Comparison of ENCODE assay signal across 21 cellular contexts in genomic region chr1:194795917-194796593, GRCh38.
DNase-seq lines count a peak whose midpoint lies in the region; ATAC-seq and TF ChIP-seq lines count a peak whose summit lies in the region.
"Had no signal": no experiment of that assay in that cellular context is flagged by ENCODE, and none has a peak within 500 bp of the region (broad histone marks: within the 10 kb centered on the region; RNA-seq: fewer than 3 reads in every experiment).

No MANE protein-coding gene starts in this region.

- H3K4me1 ChIP-seq in esophagus muscularis mucosa: no peaks in the 10 kb centered on the region
- H3K4me1 ChIP-seq: A549, ascending aorta, right atrium auricular region had no signal

- no peak for DNase-seq in effector CD8-positive, alpha-beta T cell (lab: John Stamatoyannopoulos, UW)
- DNase-seq in esophagus muscularis mucosa (ENCODE audit: extremely low spot score) (no peak), amygdala (lab: John Stamatoyannopoulos, UW) (no peak)
- DNase-seq: activated B cell treated with CpG ODN at 0.5 μM for 24 hours; activated gamma-delta T cell; CD4-positive, CD25-positive, alpha-beta regulatory T cell; DMS79; glutamatergic neuron; MG63; NCI-H2029; NCI-H526; RPMI8226; T-helper 1 cell had no signal

- H3K27me3 ChIP-seq in esophagus muscularis mucosa: no peaks in the 10 kb centered on the region
- H3K27me3 ChIP-seq: ascending aorta, right atrium auricular region had no signal

- TF ChIP-seq EP300 in esophagus muscularis mucosa (IDR thresholded peaks at IDR 0.05): no peak

- ATAC-seq in GM18508 (IDR thresholded peaks at IDR 0.05; ENCODE audit: insufficient read depth, unreplicated experiment) (peak; percentile 95), GM19452 (IDR thresholded peaks at IDR 0.05; ENCODE audit: unreplicated experiment) (peak; percentile 61), HG02798 (IDR thresholded peaks at IDR 0.05; ENCODE audit: poor library complexity, unreplicated experiment) (peak; percentile 70), HG03439 (IDR thresholded peaks at IDR 0.05; ENCODE audit: unreplicated experiment) (peak; percentile 99), GM21528 (IDR thresholded peaks at IDR 0.05; ENCODE audit: low FRiP score, unreplicated experiment) (no peak)
- ATAC-seq: A549 had no signal

- no peaks in the 10 kb centered on the region for H3K9me3 ChIP-seq in esophagus muscularis mucosa
- H3K9me3 ChIP-seq: A549, ascending aorta, MG63, right atrium auricular region had no signal

- no peaks in the 10 kb centered on the region for H3K36me3 ChIP-seq in esophagus muscularis mucosa
- H3K36me3 ChIP-seq: ascending aorta, MG63, right atrium auricular region had no signal

- TF ChIP-seq CTCF in esophagus muscularis mucosa (IDR thresholded peaks at IDR 0.05): no peak

- 85% methylated on average over 4 of the region's 4 CpGs for WGBS in esophagus muscularis mucosa

- no peak for TF ChIP-seq POLR2A in esophagus muscularis mucosa (IDR thresholded peaks at IDR 0.05; ENCODE audit: low read depth)

- intact Hi-C loops in esophagus muscularis mucosa (cut with DNase I): no loop called here

- no peak overlapping the region for H3K27ac ChIP-seq in esophagus muscularis mucosa (replicated peaks in 1 of 4)
- H3K27ac ChIP-seq: A549, ascending aorta, right atrium auricular region had no signal

- H3K4me3 ChIP-seq in esophagus muscularis mucosa: no peak overlapping the region
- H3K4me3 ChIP-seq: A549, ascending aorta, MG63, right atrium auricular region had no signal
